Comparison of ENCODE assay signal across 15 cellular contexts in genomic region chr22:26681395-26681821, GRCh38. TPM values are rescaled to one million over a fixed set of nuclear protein-coding genes. Genes with fewer than 3 reads are reported as not detected.
DNase-seq lines count a peak whose midpoint lies in the region; ATAC-seq and TF ChIP-seq lines count a peak whose summit lies in the region.
"Had no signal": no experiment of that assay in that cellular context is flagged by ENCODE, and none has a peak within 500 bp of the region (broad histone marks: within the 10 kb centered on the region; RNA-seq: fewer than 3 reads in every experiment).

No MANE protein-coding gene starts in this region.

- no peaks in the 10 kb centered on the region for H3K9me3 Mint-ChIP-seq in endothelial cell (ENCODE audit: unreplicated experiment)
- H3K9me3 Mint-ChIP-seq in mesothelial cell of epicardium = no peaks in the 10 kb centered on the region
- H3K9me3 Mint-ChIP-seq: activated naive CD4-positive, alpha-beta T cell treated with anti-CD3 and anti-CD28 coated beads for 36 hours; CD4-positive, CD25-positive, alpha-beta regulatory T cell; effector memory CD8-positive, alpha-beta T cell; IgD-negative memory B cell had no signal

- H3K27me3 ChIP-seq in HUES48 (ENCODE audit: control insufficient read depth, insufficient read depth, low read length) = no peaks in the 10 kb centered on the region
- H3K27me3 ChIP-seq in SJCRH30 = no peaks in the 10 kb centered on the region

- H3K36me3 Mint-ChIP-seq in endothelial cell (ENCODE audit: low read depth, unreplicated experiment) (peaks cover 3% of the 10 kb centered on the region), mesothelial cell of epicardium (peaks cover 17% of the 10 kb centered on the region)

- peaks cover 23% of the 10 kb centered on the region for H3K4me1 ChIP-seq in HUES48 (ENCODE audit: control insufficient read depth, insufficient read depth, low read length)
- peaks cover 3% of the 10 kb centered on the region; the same call in 1 of the 2 replicates for H3K4me1 ChIP-seq in SJCRH30

- H3K4me3 Mint-ChIP-seq in endothelial cell (ENCODE audit: unreplicated experiment) = no peak overlapping the region
- no peak overlapping the region for H3K4me3 Mint-ChIP-seq in mesothelial cell of epicardium
- H3K4me3 Mint-ChIP-seq: activated naive CD4-positive, alpha-beta T cell treated with anti-CD3 and anti-CD28 coated beads for 36 hours; CD4-positive, CD25-positive, alpha-beta regulatory T cell; effector memory CD8-positive, alpha-beta T cell had no signal

- H3K4me3 ChIP-seq in HUES48 (ENCODE audit: low read depth, low read length) (no peak overlapping the region), SJCRH30 (no peak overlapping the region)

- ATAC-seq in GM18511 (IDR thresholded peaks at IDR 0.05; ENCODE audit: unreplicated experiment) (no peak), GM19035 (IDR thresholded peaks at IDR 0.05; ENCODE audit: unreplicated experiment) (no peak)
- ATAC-seq: effector memory CD8-positive, alpha-beta T cell had no signal

- TF ChIP-seq CTCF in endothelial cell (IDR thresholded peaks at IDR 0.05; ENCODE audit: unreplicated experiment) (no peak), mesothelial cell of epicardium (IDR thresholded peaks at IDR 0.05; ENCODE audit: unreplicated experiment) (no peak)

- H3K9me3 ChIP-seq in HUES48 (ENCODE audit: control insufficient read depth, insufficient read depth, low read length) = no peaks in the 10 kb centered on the region
- H3K9me3 ChIP-seq in SJCRH30 (replicated peaks) = no peaks in the 10 kb centered on the region

- peak; percentile 46 for DNase-seq in AG08396 (ENCODE audit: low spot score)
- DNase-seq in endothelial cell (ENCODE audit: low spot score) = peak; percentile 21
- DNase-seq in mesothelial cell of epicardium (ENCODE audit: low spot score in 2 of 2, unreplicated experiment in 2 of 2) = no peak
- no peak for DNase-seq in SJCRH30
- no peak for DNase-seq in SK-N-DZ (ENCODE audit: low spot score)
- DNase-seq: activated CD4-positive, CD25-positive, alpha-beta regulatory T cell; activated naive CD4-positive, alpha-beta T cell treated with anti-CD3 and anti-CD28 coated beads for 36 hours; CD4-positive, CD25-positive, alpha-beta regulatory T cell; effector memory CD8-positive, alpha-beta T cell had no signal

- H3K27ac ChIP-seq in HUES48 (ENCODE audit: low read depth, low read length) (peak overlapping the region; percentile 70), SJCRH30 (no peak overlapping the region)

- H3K36me3 ChIP-seq in HUES48 (ENCODE audit: control insufficient read depth, insufficient read depth, low read length) = 0 out of 2 replicates have a peak, but pooled peaks cover 6% of the 10 kb centered on the region
- H3K36me3 ChIP-seq in SJCRH30 = 0 out of 2 replicates have a peak, but pooled peaks cover 3% of the 10 kb centered on the region

- H3K27me3 Mint-ChIP-seq in endothelial cell (ENCODE audit: unreplicated experiment) (peaks cover 3% of the 10 kb centered on the region), mesothelial cell of epicardium (ENCODE audit: low read depth) (no peaks in the 10 kb centered on the region)
- H3K27me3 Mint-ChIP-seq: CD4-positive, CD25-positive, alpha-beta regulatory T cell; effector memory CD8-positive, alpha-beta T cell; IgD-negative memory B cell had no signal

- H3K27ac Mint-ChIP-seq in endothelial cell (ENCODE audit: unreplicated experiment) = peak overlapping the region; percentile 80
- peak overlapping the region; percentile 95 for H3K27ac Mint-ChIP-seq in mesothelial cell of epicardium
- H3K27ac Mint-ChIP-seq: activated naive CD4-positive, alpha-beta T cell treated with anti-CD3 and anti-CD28 coated beads for 36 hours; IgD-negative memory B cell had no signal

- no peak overlapping the region; the same call in 1 of the 2 replicates for H3K9ac ChIP-seq in HUES48 (ENCODE audit: low read depth, low read length)

- H3K4me1 Mint-ChIP-seq in endothelial cell (ENCODE audit: unreplicated experiment) (peaks cover 16% of the 10 kb centered on the region), mesothelial cell of epicardium (peaks cover 29% of the 10 kb centered on the region)

RNA-seq across cellular contexts. Expression of gene MIAT, which starts 24.0 kb away (rescaled TPM):
- total RNA-seq in endothelial cell (ENCODE audit: unreplicated experiment) (1.2 TPM), mesothelial cell of epicardium (6.6 to 7.0 TPM (median 6.7 TPM) in 3 replicates)
- total RNA-seq in SJCRH30 (2014; rRNA removed; shearing (Covaris generic)) = 1.3 and 1.9 TPM in 2 replicates
- 53.7 and 94.7 TPM in 2 replicates for polyA plus RNA-seq in SK-N-DZ (2014; cell fraction: cytosol; rRNA removed)
- 509 and 691 TPM in 2 replicates for polyA plus RNA-seq in SK-N-DZ (2014; cell fraction: nucleus; rRNA removed)

RNA-seq across cellular contexts. Expression of gene CRYBA4, which starts 59.6 kb away (rescaled TPM):
- total RNA-seq in endothelial cell (ENCODE audit: unreplicated experiment) (0.46 TPM), mesothelial cell of epicardium (not detected in 3 replicates)
- 0.22 TPM in 1 of 2 replicates, not detected in the other for total RNA-seq in SJCRH30 (2014; rRNA removed; shearing (Covaris generic))
- not detected in 2 replicates for polyA plus RNA-seq in SK-N-DZ (2014; cell fraction: cytosol; rRNA removed)
- not detected in 2 replicates for polyA plus RNA-seq in SK-N-DZ (2014; cell fraction: nucleus; rRNA removed)
- total RNA-seq: activated naive CD4-positive, alpha-beta T cell treated with anti-CD3 and anti-CD28 coated beads for 36 hours; CD4-positive, CD25-positive, alpha-beta regulatory T cell; pulmonary artery endothelial cell; urinary bladder had no signal
- polyA plus RNA-seq: IgD-negative memory B cell, urinary bladder had no signal

Comparison
In these comparisons a context has a peak if more than half of its experiments do, and no peak if none do; other contexts are left out.
1. DNase-seq: peak in AG08396 (single experiment) and endothelial cell (single experiment); none in mesothelial cell of epicardium (0 of 2), SJCRH30 (0 of 2) and SK-N-DZ (single experiment).